ENCODE assay signal across 18 cellular contexts in genomic region chr2:42938671-42939370, GRCh38.
DNase-seq lines count a peak whose midpoint lies in the region; ATAC-seq and TF ChIP-seq lines count a peak whose summit lies in the region.
"Had no signal": no experiment of that assay in that cellular context is flagged by ENCODE, and none has a peak within 500 bp of the region (broad histone marks: within the 10 kb centered on the region; RNA-seq: fewer than 3 reads in every experiment).

No MANE protein-coding gene starts in this region.

- intact Hi-C loops in esophagus squamous epithelium (cut with DNase I): no loop called here

- H3K23ac ChIP-seq in neuronal stem cell (ENCODE audit: low read depth, low read length, poor library complexity): no peak overlapping the region

- peak overlapping the region; percentile 10 for H2AK5ac ChIP-seq in neuronal stem cell (ENCODE audit: low read depth, low read length)

- no peaks in the 10 kb centered on the region for H3K36me3 ChIP-seq in WERI-Rb-1
- no peaks in the 10 kb centered on the region for H3K36me3 ChIP-seq in esophagus squamous epithelium
- no peaks in the 10 kb centered on the region for H3K36me3 ChIP-seq in neuronal stem cell (replicated peaks in 1 of 2; ENCODE audit: control insufficient read depth in 2 of 2, insufficient read depth in 2 of 2, low read length in 2 of 2)
- no peaks in the 10 kb centered on the region for H3K36me3 ChIP-seq in thoracic aorta
- H3K36me3 ChIP-seq: BLaER1 treated with 17β-estradiol and CSF1 and Interleukin-3, amounts not matched to agents 10 nM and 100 nM had no signal

- no peak overlapping the region for H2BK12ac ChIP-seq in neuronal stem cell (ENCODE audit: low read length)

- H2BK15ac ChIP-seq in neuronal stem cell (ENCODE audit: low read length): no peak overlapping the region

- peak; percentile 58 for DNase-seq in WERI-Rb-1
- DNase-seq in esophagus squamous epithelium (lab: John Stamatoyannopoulos, UW): no peak
- no peak for DNase-seq in neuronal stem cell (ENCODE audit: low spot score)
- no peak for DNase-seq in thoracic aorta (ENCODE audit: low spot score)
- DNase-seq in NCI-H128 (lab: John Stamatoyannopoulos, UW; ENCODE audit: unreplicated experiment): no peak
- no peak for DNase-seq in HEK293T (ENCODE audit: extremely low spot score)
- no peak for DNase-seq in NCI-H2081 (lab: John Stamatoyannopoulos, UW)
- DNase-seq: CD8-positive, alpha-beta memory T cell; DMS79; KG1; NCI-H1092; NCI-H226; NCI-H524 treated with DMSO at 0.1 percent for 48 hours had no signal

- H3K4me2 ChIP-seq in neuronal stem cell (ENCODE audit: insufficient read depth, low read length, poor library complexity, severe bottlenecking): no peak overlapping the region
- H3K4me2 ChIP-seq: A549; BLaER1 treated with 17β-estradiol and CSF1 and Interleukin-3, amounts not matched to agents 10 nM and 100 nM; GM23338 had no signal

- H3K9ac ChIP-seq in neuronal stem cell (ENCODE audit: low read depth, low read length, poor library complexity): no peak overlapping the region
- H3K9ac ChIP-seq: BLaER1 treated with 17β-estradiol and CSF1 and Interleukin-3, amounts not matched to agents 10 nM and 100 nM had no signal

- H2AFZ ChIP-seq in neuronal stem cell (ENCODE audit: low read length): no peak overlapping the region
- H2AFZ ChIP-seq: GM23338 had no signal

- H3K27me3 ChIP-seq in WERI-Rb-1 (ENCODE audit: insufficient read depth, low read depth, severe bottlenecking) (no peaks in the 10 kb centered on the region), esophagus squamous epithelium (no peaks in the 10 kb centered on the region), neuronal stem cell (ENCODE audit: control insufficient read depth in 3 of 3, insufficient read depth in 3 of 3, low read depth in 1 of 3, low read length in 3 of 3) (peaks cover 0 to 3% (median 2%) of the 10 kb centered on the region in 3 experiments), thoracic aorta (replicated peaks; ENCODE audit: insufficient read depth) (no peaks in the 10 kb centered on the region)
- H3K27me3 ChIP-seq: BLaER1 treated with 17β-estradiol and CSF1 and Interleukin-3, amounts not matched to agents 10 nM and 100 nM had no signal

- H3K14ac ChIP-seq in neuronal stem cell (ENCODE audit: low read length): no peak overlapping the region

- H3K9me3 ChIP-seq in WERI-Rb-1 (ENCODE audit: severe bottlenecking) (no peaks in the 10 kb centered on the region), esophagus squamous epithelium (no peaks in the 10 kb centered on the region), neuronal stem cell (replicated peaks in 1 of 2; ENCODE audit: control insufficient read depth in 2 of 2, insufficient read depth in 1 of 2, low read depth in 1 of 2, low read length in 2 of 2) (no peaks in the 10 kb centered on the region), thoracic aorta (no peaks in the 10 kb centered on the region)
- H3K9me3 ChIP-seq: A549; BLaER1 treated with 17β-estradiol and CSF1 and Interleukin-3, amounts not matched to agents 10 nM and 100 nM had no signal

- H3K4ac ChIP-seq in neuronal stem cell (ENCODE audit: low read length): no peak overlapping the region

- no peak for TF ChIP-seq CTCF in WERI-Rb-1 (IDR thresholded peaks at IDR 0.05; ENCODE audit: low read depth, low read length)
- no peak for TF ChIP-seq CTCF in esophagus squamous epithelium (IDR thresholded peaks at IDR 0.05)
- no peak for TF ChIP-seq CTCF in thoracic aorta (IDR thresholded peaks at IDR 0.05)

- ATAC-seq in thoracic aorta (ENCODE audit: insufficient number of reproducible peaks, low FRiP score, low read depth): no peak
- ATAC-seq in HG03457 (IDR thresholded peaks at IDR 0.05; ENCODE audit: unreplicated experiment): no peak
- ATAC-seq: A549, GM23338, HCT116 had no signal

- no peak overlapping the region for H4K91ac ChIP-seq in neuronal stem cell (ENCODE audit: low read depth, low read length, poor library complexity)

- H3K79me1 ChIP-seq in neuronal stem cell (ENCODE audit: low read depth, low read length): no peaks in the 10 kb centered on the region

- H3K18ac ChIP-seq in neuronal stem cell (ENCODE audit: low read length): no peak overlapping the region

- POLR2A ChIA-PET in HEK293T (lab: Yijun Ruan, JAX): no interaction called here

- H3K27ac ChIP-seq in WERI-Rb-1 (peak overlapping the region; percentile 12), esophagus squamous epithelium (peak overlapping the region; percentile 23 to 91 (median 68)), neuronal stem cell (replicated peaks; ENCODE audit: low read length) (no peak overlapping the region), thoracic aorta (peak overlapping the region; percentile 61 to 69)
- H3K27ac ChIP-seq: A549; BLaER1 treated with 17β-estradiol and CSF1 and Interleukin-3, amounts not matched to agents 10 nM and 100 nM had no signal

- H2BK5ac ChIP-seq in neuronal stem cell (ENCODE audit: low read length): no peak overlapping the region

- CTCF ChIA-PET in HEK293T (lab: Yijun Ruan, JAX): no interaction called here

- peaks cover 12 to 61% (median 50%) of the 10 kb centered on the region in 3 donors for H3K4me1 ChIP-seq in esophagus squamous epithelium
- H3K4me1 ChIP-seq in neuronal stem cell (ENCODE audit: control insufficient read depth in 2 of 2, insufficient read depth in 1 of 2, low read depth in 1 of 2, low read length in 2 of 2): peaks cover 10 to 11% of the 10 kb centered on the region in 2 donors
- H3K4me1 ChIP-seq in thoracic aorta (ENCODE audit: control insufficient read depth in 1 of 2, low read depth in 2 of 2): peaks cover 5 to 24% of the 10 kb centered on the region in 2 donors

- no peak overlapping the region for H3K4me3 ChIP-seq in WERI-Rb-1 (ENCODE audit: low read depth, low read length)
- H3K4me3 ChIP-seq in esophagus squamous epithelium: no peak overlapping the region
- no peak overlapping the region for H3K4me3 ChIP-seq in neuronal stem cell (ENCODE audit: low read length in 2 of 2)
- H3K4me3 ChIP-seq in thoracic aorta: no peak overlapping the region
- H3K4me3 ChIP-seq: A549; BLaER1 treated with 17β-estradiol and CSF1 and Interleukin-3, amounts not matched to agents 10 nM and 100 nM; GM23338 had no signal

- no peak overlapping the region for H2BK120ac ChIP-seq in neuronal stem cell (ENCODE audit: low read depth, low read length)

- no peak for TF ChIP-seq POLR2A in esophagus squamous epithelium (IDR thresholded peaks at IDR 0.05)

- WGBS in esophagus squamous epithelium, 2 donors: 58 to 69% methylated on average over 3 of the region's 3 CpGs
- WGBS in neuronal stem cell (ENCODE audit: extremely low coverage in 2 of 2, insufficient read length in 2 of 2, insufficient replicate concordance in 1 of 2), 2 donors: no CpG with 5 or more reads among the region's 3 CpGs

- H4K8ac ChIP-seq in neuronal stem cell (ENCODE audit: low read depth, low read length): no peak overlapping the region

TF ChIP-seq in HEK293T, 16 proteins besides CTCF, POLR2A, EP300 and RAD21:
- TF ChIP-seq ELF4 (IDR thresholded peaks at IDR 0.05): no peak
- TF ChIP-seq L3MBTL2 (conservative IDR thresholded peaks at IDR 0.05): no peak
- no peak for TF ChIP-seq FOXK2 (IDR thresholded peaks at IDR 0.05)
- no peak for TF ChIP-seq ARNT (IDR thresholded peaks at IDR 0.05)
- no peak for TF ChIP-seq LEF1 (IDR thresholded peaks at IDR 0.05; ENCODE audit: borderline replicate concordance)
- TF ChIP-seq CTBP1 (IDR thresholded peaks at IDR 0.05; ENCODE audit: borderline replicate concordance): no peak
- TF ChIP-seq TARDBP (IDR thresholded peaks at IDR 0.05): no peak
- no peak for TF ChIP-seq ZNF384 (IDR thresholded peaks at IDR 0.05)
- no peak for TF ChIP-seq SP1 (IDR thresholded peaks at IDR 0.05)
- no peak for TF ChIP-seq BHLHE40 (IDR thresholded peaks at IDR 0.05; ENCODE audit: borderline replicate concordance)
- no peak for TF ChIP-seq NFRKB (IDR thresholded peaks at IDR 0.05)
- no peak for TF ChIP-seq PKNOX1 (IDR thresholded peaks at IDR 0.05)
- TF ChIP-seq FOXA1 (IDR thresholded peaks at IDR 0.05): no peak
- TF ChIP-seq FOXM1 (IDR thresholded peaks at IDR 0.05; ENCODE audit: borderline replicate concordance): no peak
- no peak for TF ChIP-seq SUZ12 (IDR thresholded peaks at IDR 0.05)
- no peak for TF ChIP-seq HDGF (IDR thresholded peaks at IDR 0.05; ENCODE audit: borderline replicate concordance)
